Comparison of ENCODE assay signal across 10 cellular contexts in the genomic region with DNA sequence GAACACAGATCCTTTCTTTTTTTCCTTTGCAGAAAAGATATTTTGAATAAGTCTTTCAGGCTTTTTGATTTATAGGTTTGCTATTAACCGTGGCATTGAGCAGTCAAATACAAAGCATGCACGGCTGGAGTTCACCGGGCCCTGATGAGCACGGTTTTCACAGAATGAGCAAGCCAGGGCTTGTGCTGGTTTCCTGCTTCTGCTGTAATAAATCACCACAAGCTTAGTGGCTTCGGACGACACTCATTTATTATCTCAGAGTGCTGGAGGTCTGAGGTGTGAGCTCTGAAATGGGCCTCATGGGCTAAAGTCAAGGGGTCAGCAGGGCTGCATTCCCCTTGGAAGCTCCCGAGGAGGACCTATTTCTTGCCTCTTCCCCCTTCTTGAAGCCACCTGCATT.
DNase-seq lines count a peak whose midpoint lies in the region; ATAC-seq and TF ChIP-seq lines count a peak whose summit lies in the region.
"Had no signal": no experiment of that assay in that cellular context is flagged by ENCODE, and none has a peak within 500 bp of the region (broad histone marks: within the 10 kb centered on the region; RNA-seq: fewer than 3 reads in every experiment).

No MANE protein-coding gene starts in this region.

- H3K9ac ChIP-seq in neuronal stem cell (ENCODE audit: low read depth, low read length, poor library complexity) = no peak overlapping the region

- H2BK5ac ChIP-seq in neuronal stem cell (ENCODE audit: low read length) = no peak overlapping the region

- no peaks in the 10 kb centered on the region for H3K79me1 ChIP-seq in neuronal stem cell (ENCODE audit: low read depth, low read length)

- no peak overlapping the region for H3K27ac ChIP-seq in neuronal stem cell (replicated peaks; ENCODE audit: low read length)

- peak overlapping the region; percentile 66 for H2AFZ ChIP-seq in neuronal stem cell (ENCODE audit: low read length)

- no peak overlapping the region for H2BK12ac ChIP-seq in neuronal stem cell (ENCODE audit: low read length)

- H3K23ac ChIP-seq in neuronal stem cell (ENCODE audit: low read depth, low read length, poor library complexity) = no peak overlapping the region

- H4K91ac ChIP-seq in neuronal stem cell (ENCODE audit: low read depth, low read length, poor library complexity) = no peak overlapping the region

- no peak for TF ChIP-seq CTCF in HFFc6 (IDR thresholded peaks at IDR 0.05)

- no peak overlapping the region for H4K8ac ChIP-seq in neuronal stem cell (ENCODE audit: low read depth, low read length)

- H3K27me3 Mint-ChIP-seq in HFFc6 (ENCODE audit: insufficient read depth) = peaks cover 32% of the 10 kb centered on the region
- H3K27me3 Mint-ChIP-seq: activated naive CD8-positive, alpha-beta T cell treated with anti-CD3 and anti-CD28 coated beads for 36 hours had no signal

- H3K9me3 ChIP-seq in neuronal stem cell (replicated peaks in 1 of 2; ENCODE audit: control insufficient read depth in 2 of 2, insufficient read depth in 1 of 2, low read depth in 1 of 2, low read length in 2 of 2) = peaks cover 0 to 2% of the 10 kb centered on the region in 2 donors

- no peak overlapping the region for H3K4me3 ChIP-seq in neuronal stem cell (ENCODE audit: low read length in 2 of 2)

- no peak overlapping the region for H3K27ac Mint-ChIP-seq in HFFc6
- H3K27ac Mint-ChIP-seq: activated naive CD8-positive, alpha-beta T cell treated with anti-CD3 and anti-CD28 coated beads for 36 hours had no signal

- no peak overlapping the region for H2BK120ac ChIP-seq in neuronal stem cell (ENCODE audit: low read depth, low read length)

- peaks cover 3 to 6% of the 10 kb centered on the region in 2 donors for H3K4me1 ChIP-seq in neuronal stem cell (ENCODE audit: control insufficient read depth in 2 of 2, insufficient read depth in 1 of 2, low read depth in 1 of 2, low read length in 2 of 2)

- H3K4me1 Mint-ChIP-seq in HFFc6 (ENCODE audit: low read depth) = no peaks in the 10 kb centered on the region
- H3K4me1 Mint-ChIP-seq: activated naive CD8-positive, alpha-beta T cell treated with anti-CD3 and anti-CD28 coated beads for 36 hours had no signal

- no peak overlapping the region for H3K14ac ChIP-seq in neuronal stem cell (ENCODE audit: low read length)

- H3K27me3 ChIP-seq in neuronal stem cell (ENCODE audit: control insufficient read depth in 3 of 3, insufficient read depth in 3 of 3, low read depth in 1 of 3, low read length in 3 of 3) = no peaks in the 10 kb centered on the region

- no peak overlapping the region for H3K4ac ChIP-seq in neuronal stem cell (ENCODE audit: low read length)

- DNase-seq in NCI-H187 (lab: John Stamatoyannopoulos, UW) = peak; percentile 29 to 43
- DNase-seq in NCI-H187 treated with DMSO at 0.1 percent for 48 hours (lab: John Stamatoyannopoulos, UW) = no peak
- peak; percentile 77 for DNase-seq in NCI-H2227 treated with DMSO at 0.1 percent for 48 hours (lab: John Stamatoyannopoulos, UW)
- no peak for DNase-seq in neuronal stem cell (ENCODE audit: low spot score)
- DNase-seq in NCI-H524 (lab: John Stamatoyannopoulos, UW) = no peak
- no peak for DNase-seq in posterior vena cava (ENCODE audit: low spot score)
- no peak for DNase-seq in HFFc6
- DNase-seq: activated naive CD8-positive, alpha-beta T cell treated with anti-CD3 and anti-CD28 coated beads for 36 hours; Right ventricle myocardium superior had no signal

- H3K4me3 Mint-ChIP-seq in HFFc6 = no peak overlapping the region
- H3K4me3 Mint-ChIP-seq: activated naive CD8-positive, alpha-beta T cell treated with anti-CD3 and anti-CD28 coated beads for 36 hours had no signal

- intact Hi-C loops in posterior vena cava (cut with DNase I) = no loop called here

- H3K4me2 ChIP-seq in neuronal stem cell (ENCODE audit: insufficient read depth, low read length, poor library complexity, severe bottlenecking) = no peak overlapping the region

- H3K36me3 Mint-ChIP-seq in HFFc6 (ENCODE audit: low read depth) = no peaks in the 10 kb centered on the region
- H3K36me3 Mint-ChIP-seq: activated naive CD8-positive, alpha-beta T cell treated with anti-CD3 and anti-CD28 coated beads for 36 hours had no signal

- H2AK5ac ChIP-seq in neuronal stem cell (ENCODE audit: low read depth, low read length) = no peak overlapping the region

- no peaks in the 10 kb centered on the region for H3K9me3 Mint-ChIP-seq in HFFc6
- H3K9me3 Mint-ChIP-seq: activated naive CD8-positive, alpha-beta T cell treated with anti-CD3 and anti-CD28 coated beads for 36 hours had no signal

- no CpG with 5 or more reads among the region's 7 CpGs for WGBS in neuronal stem cell (ENCODE audit: extremely low coverage in 2 of 2, insufficient read length in 2 of 2, insufficient replicate concordance in 1 of 2), 2 donors

- H3K18ac ChIP-seq in neuronal stem cell (ENCODE audit: low read length) = no peak overlapping the region

- peak; percentile 76 for ATAC-seq in HG02938 (IDR thresholded peaks at IDR 0.05; ENCODE audit: unreplicated experiment)

- H2BK15ac ChIP-seq in neuronal stem cell (ENCODE audit: low read length) = no peak overlapping the region

- H3K36me3 ChIP-seq in neuronal stem cell (replicated peaks in 1 of 2; ENCODE audit: control insufficient read depth in 2 of 2, insufficient read depth in 2 of 2, low read length in 2 of 2) = no peaks in the 10 kb centered on the region

Comparison
In these comparisons a context has a peak if more than half of its experiments do, and no peak if none do; other contexts are left out.
1. DNase-seq: peak in NCI-H187 (2 of 2) and NCI-H2227 treated with DMSO at 0.1 percent for 48 hours (single experiment); none in NCI-H187 treated with DMSO at 0.1 percent for 48 hours (single experiment), neuronal stem cell (single experiment), NCI-H524 (0 of 2), posterior vena cava (single experiment) and HFFc6 (single experiment).